ENCODE assay signal across 22 cellular contexts in the genomic region with DNA sequence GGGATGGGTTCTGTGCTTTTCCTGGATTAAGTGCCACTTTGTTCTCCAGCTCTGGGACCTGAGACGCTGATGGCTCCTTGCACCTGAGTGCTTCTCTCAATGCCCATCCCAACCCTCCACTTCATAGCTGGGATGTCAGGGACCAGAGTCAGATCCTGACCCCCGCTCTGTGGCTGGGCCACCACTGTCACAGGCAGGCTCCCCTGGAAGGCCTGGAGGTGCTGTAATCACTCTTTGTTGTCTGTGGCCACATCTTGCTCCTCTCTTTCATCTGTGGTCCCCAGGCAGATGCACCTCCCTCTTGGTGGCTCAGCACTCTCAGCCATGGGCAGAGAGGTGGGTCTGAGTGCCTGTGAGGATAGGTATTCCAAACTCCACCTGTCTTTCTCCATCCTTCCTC.
"Had no signal": no experiment of that assay in that cellular context is flagged by ENCODE, and none has a peak within 500 bp of the region (broad histone marks: within the 10 kb centered on the region; RNA-seq: fewer than 3 reads in every experiment).

No MANE protein-coding gene starts in this region.

- H3K36me3 Mint-ChIP-seq: mesothelial cell of epicardium; naive B cell; stimulated activated effector memory CD8-positive, alpha-beta T cell treated with anti-CD3 and anti-CD28 coated beads, Interleukin-12 subunit alpha, Interleukin-12 subunit beta, amount 100 ng/mL, for 72 hours had no signal

- DNase-seq: hippocampal formation; lower lobe of right lung; mammary epithelial cell; mesenchymal stem cell; naive B cell; nucleus accumbens; retina; right cardiac atrium; stimulated activated CD4-positive, alpha-beta T cell treated with anti-CD3 and anti-CD28 coated beads, Interleukin-4, amount 100 ng/mL, for 24 hours; stimulated activated naive CD4-positive, alpha-beta T cell treated with Interleukin-2 at 50 U/mL for 16 hours; stimulated activated naive CD8-positive, alpha-beta T cell treated with anti-CD3 and anti-CD28 coated beads, Interleukin-15, amount 100 ng/mL, for 72 hours; substantia nigra; upper lobe of left lung; uterus had no signal

- H3K27ac Mint-ChIP-seq: mesothelial cell of epicardium; naive B cell; nephron; stimulated activated effector memory CD8-positive, alpha-beta T cell treated with anti-CD3 and anti-CD28 coated beads, Interleukin-12 subunit alpha, Interleukin-12 subunit beta, amount 100 ng/mL, for 72 hours; stimulated activated naive CD8-positive, alpha-beta T cell treated with anti-CD3 and anti-CD28 coated beads, Interleukin-15, amount 100 ng/mL, for 72 hours had no signal

- H3K4me3 Mint-ChIP-seq: mesothelial cell of epicardium; naive B cell; nephron; neural crest cell; stimulated activated effector memory CD8-positive, alpha-beta T cell treated with anti-CD3 and anti-CD28 coated beads, Interleukin-12 subunit alpha, Interleukin-12 subunit beta, amount 100 ng/mL, for 72 hours; stimulated activated naive CD8-positive, alpha-beta T cell treated with anti-CD3 and anti-CD28 coated beads, Interleukin-15, amount 100 ng/mL, for 72 hours had no signal

- H3K9me3 Mint-ChIP-seq: mesothelial cell of epicardium; naive B cell; nephron; neural crest cell; stimulated activated effector memory CD8-positive, alpha-beta T cell treated with anti-CD3 and anti-CD28 coated beads, Interleukin-12 subunit alpha, Interleukin-12 subunit beta, amount 100 ng/mL, for 72 hours; stimulated activated naive CD8-positive, alpha-beta T cell treated with anti-CD3 and anti-CD28 coated beads, Interleukin-15, amount 100 ng/mL, for 72 hours had no signal

- ATAC-seq: left colon; left lung; lower lobe of right lung; pancreas; right cardiac atrium; sciatic nerve; stimulated activated naive CD8-positive, alpha-beta T cell treated with anti-CD3 and anti-CD28 coated beads, Interleukin-15, amount 100 ng/mL, for 72 hours had no signal

- H3K4me1 Mint-ChIP-seq: mesothelial cell of epicardium; naive B cell; nephron; neural crest cell; stimulated activated effector memory CD8-positive, alpha-beta T cell treated with anti-CD3 and anti-CD28 coated beads, Interleukin-12 subunit alpha, Interleukin-12 subunit beta, amount 100 ng/mL, for 72 hours; stimulated activated naive CD8-positive, alpha-beta T cell treated with anti-CD3 and anti-CD28 coated beads, Interleukin-15, amount 100 ng/mL, for 72 hours had no signal

- H3K27me3 Mint-ChIP-seq: naive B cell had no signal
